Comparison of ENCODE assay signal across 18 cellular contexts in the genomic region with DNA sequence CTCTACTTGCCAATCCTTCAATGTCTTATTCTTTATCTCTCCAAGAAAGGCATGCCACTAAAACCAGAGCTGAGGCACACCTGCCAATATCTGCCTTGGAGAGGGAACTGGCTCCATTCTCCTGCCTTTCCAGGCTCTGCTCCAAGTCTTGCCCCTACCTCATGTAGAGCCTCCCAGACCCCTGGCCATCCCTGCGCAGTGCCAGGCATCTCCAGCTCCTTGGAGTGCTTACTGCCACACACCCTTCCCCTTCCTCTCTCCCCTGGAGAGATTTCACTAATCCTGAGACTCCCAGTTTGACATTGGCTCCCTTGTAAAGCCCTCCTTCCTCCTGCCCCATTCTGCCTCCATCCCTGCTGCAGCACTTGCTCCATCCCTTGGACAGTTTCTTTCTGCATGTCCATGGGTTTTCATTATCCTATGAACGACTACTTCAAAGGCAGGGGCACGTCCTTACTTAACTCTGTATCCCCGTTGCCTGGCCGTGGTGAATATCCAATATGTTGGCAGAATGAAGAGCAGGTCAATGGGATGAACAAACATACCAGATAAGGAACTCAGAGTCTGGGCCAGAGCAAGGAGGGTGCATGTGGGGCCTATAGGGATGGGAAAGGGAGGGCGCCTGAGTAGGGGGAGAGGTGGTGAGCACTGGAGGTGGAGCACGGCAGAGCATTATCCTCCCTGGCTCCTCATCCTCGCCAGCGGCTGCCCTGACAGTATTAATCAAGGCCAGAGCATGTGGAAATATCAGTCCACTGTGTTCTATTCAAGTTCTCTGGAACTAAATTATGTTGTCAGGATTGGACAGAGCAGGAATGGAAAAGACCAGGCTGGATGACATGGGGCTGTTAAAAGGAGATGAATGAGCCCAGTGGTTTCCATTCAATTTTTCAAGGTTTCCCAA.
A peak's percentile ranks its signal among the peaks of the same experiment; 100 is the strongest.
DNase-seq lines count a peak whose midpoint lies in the region; ATAC-seq, FAIRE-seq and TF ChIP-seq lines count a peak whose summit lies in the region.
"Had no signal": no experiment of that assay in that cellular context is flagged by ENCODE, and none has a peak within 500 bp of the region (broad histone marks: within the 10 kb centered on the region; RNA-seq: fewer than 3 reads in every experiment).

No MANE protein-coding gene starts in this region.

- H3K27ac ChIP-seq in C4-2B (peak overlapping the region; percentile 21; the same call in 1 of the 2 replicates), coronary artery (no peak overlapping the region), liver (ENCODE audit: low read depth in 1 of 2, low read length in 2 of 2) (no peak overlapping the region), ovary (no peak overlapping the region)
- H3K27ac ChIP-seq: 22Rv1 had no signal

- no peak for TF ChIP-seq EP300 in ovary (IDR thresholded peaks at IDR 0.05)

- peaks cover 0 to 3% (median 1%) of the 10 kb centered on the region in 4 donors for H3K27me3 ChIP-seq in liver (ENCODE audit: control insufficient read depth in 4 of 4, insufficient read depth in 4 of 4, low read length in 3 of 4)
- H3K27me3 ChIP-seq in ovary: no peaks in the 10 kb centered on the region

- DNase-seq in NCI-H510A treated with DMSO at 0.1 percent for 48 hours (lab: John Stamatoyannopoulos, UW): peak; percentile 27
- DNase-seq in NCI-H510A (lab: John Stamatoyannopoulos, UW): no peak
- DNase-seq in coronary artery (ENCODE audit: low spot score): peak; percentile 64
- no peak for DNase-seq in D721Med (ENCODE audit: insufficient read length, low spot score)
- no peak for DNase-seq in ovary
- DNase-seq: AML-193; CD8-positive, alpha-beta T cell; COR-L47; DND-41; EL had no signal

- H3K4me3 ChIP-seq in coronary artery: no peak overlapping the region
- H3K4me3 ChIP-seq in liver (ENCODE audit: low read depth in 1 of 3, low read length in 3 of 3): no peak overlapping the region
- H3K4me3 ChIP-seq in ovary: no peak overlapping the region
- H3K4me3 ChIP-seq: A549, GM12878, HAP-1 had no signal

- no peak overlapping the region for H3K9ac ChIP-seq in liver (ENCODE audit: low read depth in 1 of 2, low read length in 2 of 2)

- H3K36me3 ChIP-seq in liver (ENCODE audit: control insufficient read depth in 4 of 4, insufficient read depth in 3 of 4, low read depth in 1 of 4, low read length in 3 of 4): no peaks in the 10 kb centered on the region
- H3K36me3 ChIP-seq in ovary: no peaks in the 10 kb centered on the region
- H3K36me3 ChIP-seq: HAP-1 had no signal

- 44% methylated on average over 9 of the region's 9 CpGs for WGBS in liver
- WGBS in ovary, 3 donors: 46 to 66% (median 62%) methylated on average over 9 of the region's 9 CpGs

- FAIRE-seq in D721Med (lab: Jason Lieb, UNC): no peak
- FAIRE-seq: A549, GM12878, H1 had no signal

- H3K4me1 ChIP-seq in liver (ENCODE audit: control insufficient read depth in 4 of 4, insufficient read depth in 4 of 4, low read length in 3 of 4) (peaks cover 0 to 19% (median 4%) of the 10 kb centered on the region in 4 donors), ovary (ENCODE audit: insufficient read depth) (peaks cover 4% of the 10 kb centered on the region)
- H3K4me1 ChIP-seq: HAP-1 had no signal

- H3K9me3 ChIP-seq in liver (ENCODE audit: control insufficient read depth in 4 of 4, low read length in 3 of 4): peaks cover 0 to 3% (median 0%) of the 10 kb centered on the region in 4 donors
- H3K9me3 ChIP-seq in ovary: no peaks in the 10 kb centered on the region
- H3K9me3 ChIP-seq: HAP-1 had no signal

- no peak for TF ChIP-seq RAD21 in liver (IDR thresholded peaks at IDR 0.05)

- intact Hi-C loops in ovary (cut with DNase I): no loop called here

- ATAC-seq in GM21528 (IDR thresholded peaks at IDR 0.05; ENCODE audit: low FRiP score, unreplicated experiment): no peak
- ATAC-seq: A549; CD8-positive, alpha-beta T cell; GM12878 had no signal

- no peak for TF ChIP-seq CTCF in C4-2B (conservative IDR thresholded peaks at IDR 0.05)
- TF ChIP-seq CTCF in coronary artery (IDR thresholded peaks at IDR 0.05): no peak
- TF ChIP-seq CTCF in liver (IDR thresholded peaks at IDR 0.05; ENCODE audit: low read depth, low read length, missing input control): no peak
- no peak for TF ChIP-seq CTCF in D721Med (IDR thresholded peaks at IDR 0.05; ENCODE audit: insufficient read depth, missing control alignments)
- no peak for TF ChIP-seq CTCF in ovary (IDR thresholded peaks at IDR 0.05)

- TF ChIP-seq POLR2A in ovary (IDR thresholded peaks at IDR 0.05): no peak

TF ChIP-seq in liver, 16 proteins besides CTCF, POLR2A, EP300 and RAD21:
- no peak for TF ChIP-seq GABPA (IDR thresholded peaks at IDR 0.05 in 1 of 2, conservative IDR thresholded peaks at IDR 0.05 in 1 of 2)
- peak; percentile 12 to 42 for TF ChIP-seq RXRA (IDR thresholded peaks at IDR 0.05)
- TF ChIP-seq, protein P1, sequence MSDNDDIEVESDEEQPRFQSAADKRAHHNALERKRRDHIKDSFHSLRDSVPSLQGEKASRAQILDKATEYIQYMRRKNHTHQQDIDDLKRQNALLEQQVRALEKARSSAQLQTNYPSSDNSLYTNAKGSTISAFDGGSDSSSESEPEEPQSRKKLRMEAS (IDR thresholded peaks at IDR 0.05): no peak
- no peak for TF ChIP-seq NR2F2 (IDR thresholded peaks at IDR 0.05)
- no peak for TF ChIP-seq FOXA1 (IDR thresholded peaks at IDR 0.05)
- TF ChIP-seq FOXA2 (IDR thresholded peaks at IDR 0.05): no peak
- no peak for TF ChIP-seq YY1 (IDR thresholded peaks at IDR 0.05)
- no peak for TF ChIP-seq JUND (IDR thresholded peaks at IDR 0.05)
- TF ChIP-seq HNF4G (IDR thresholded peaks at IDR 0.05): no peak
- no peak for TF ChIP-seq TAF1 (conservative IDR thresholded peaks at IDR 0.05)
- TF ChIP-seq HNF4A (conservative IDR thresholded peaks at IDR 0.05): peak in 1 of 2 donors; percentile 27
- TF ChIP-seq, protein P2, sequence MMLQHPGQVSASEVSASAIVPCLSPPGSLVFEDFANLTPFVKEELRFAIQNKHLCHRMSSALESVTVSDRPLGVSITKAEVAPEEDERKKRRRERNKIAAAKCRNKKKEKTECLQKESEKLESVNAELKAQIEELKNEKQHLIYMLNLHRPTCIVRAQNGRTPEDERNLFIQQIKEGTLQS (IDR thresholded peaks at IDR 0.05): no peak
- TF ChIP-seq, protein P3, sequence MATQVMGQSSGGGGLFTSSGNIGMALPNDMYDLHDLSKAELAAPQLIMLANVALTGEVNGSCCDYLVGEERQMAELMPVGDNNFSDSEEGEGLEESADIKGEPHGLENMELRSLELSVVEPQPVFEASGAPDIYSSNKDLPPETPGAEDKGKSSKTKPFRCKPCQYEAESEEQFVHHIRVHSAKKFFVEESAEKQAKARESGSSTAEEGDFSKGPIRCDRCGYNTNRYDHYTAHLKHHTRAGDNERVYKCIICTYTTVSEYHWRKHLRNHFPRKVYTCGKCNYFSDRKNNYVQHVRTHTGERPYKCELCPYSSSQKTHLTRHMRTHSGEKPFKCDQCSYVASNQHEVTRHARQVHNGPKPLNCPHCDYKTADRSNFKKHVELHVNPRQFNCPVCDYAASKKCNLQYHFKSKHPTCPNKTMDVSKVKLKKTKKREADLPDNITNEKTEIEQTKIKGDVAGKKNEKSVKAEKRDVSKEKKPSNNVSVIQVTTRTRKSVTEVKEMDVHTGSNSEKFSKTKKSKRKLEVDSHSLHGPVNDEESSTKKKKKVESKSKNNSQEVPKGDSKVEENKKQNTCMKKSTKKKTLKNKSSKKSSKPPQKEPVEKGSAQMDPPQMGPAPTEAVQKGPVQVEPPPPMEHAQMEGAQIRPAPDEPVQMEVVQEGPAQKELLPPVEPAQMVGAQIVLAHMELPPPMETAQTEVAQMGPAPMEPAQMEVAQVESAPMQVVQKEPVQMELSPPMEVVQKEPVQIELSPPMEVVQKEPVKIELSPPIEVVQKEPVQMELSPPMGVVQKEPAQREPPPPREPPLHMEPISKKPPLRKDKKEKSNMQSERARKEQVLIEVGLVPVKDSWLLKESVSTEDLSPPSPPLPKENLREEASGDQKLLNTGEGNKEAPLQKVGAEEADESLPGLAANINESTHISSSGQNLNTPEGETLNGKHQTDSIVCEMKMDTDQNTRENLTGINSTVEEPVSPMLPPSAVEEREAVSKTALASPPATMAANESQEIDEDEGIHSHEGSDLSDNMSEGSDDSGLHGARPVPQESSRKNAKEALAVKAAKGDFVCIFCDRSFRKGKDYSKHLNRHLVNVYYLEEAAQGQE (IDR thresholded peaks at IDR 0.05): no peak

Comparison
In these comparisons a context has a peak if more than half of its experiments do, and no peak if none do; other contexts are left out.
1. DNase-seq: peak in NCI-H510A treated with DMSO at 0.1 percent for 48 hours (single experiment) and coronary artery (single experiment); none in NCI-H510A (single experiment), D721Med (single experiment) and ovary (0 of 5).